Comparison of ENCODE assay signal across 12 cellular contexts in the genomic region with DNA sequence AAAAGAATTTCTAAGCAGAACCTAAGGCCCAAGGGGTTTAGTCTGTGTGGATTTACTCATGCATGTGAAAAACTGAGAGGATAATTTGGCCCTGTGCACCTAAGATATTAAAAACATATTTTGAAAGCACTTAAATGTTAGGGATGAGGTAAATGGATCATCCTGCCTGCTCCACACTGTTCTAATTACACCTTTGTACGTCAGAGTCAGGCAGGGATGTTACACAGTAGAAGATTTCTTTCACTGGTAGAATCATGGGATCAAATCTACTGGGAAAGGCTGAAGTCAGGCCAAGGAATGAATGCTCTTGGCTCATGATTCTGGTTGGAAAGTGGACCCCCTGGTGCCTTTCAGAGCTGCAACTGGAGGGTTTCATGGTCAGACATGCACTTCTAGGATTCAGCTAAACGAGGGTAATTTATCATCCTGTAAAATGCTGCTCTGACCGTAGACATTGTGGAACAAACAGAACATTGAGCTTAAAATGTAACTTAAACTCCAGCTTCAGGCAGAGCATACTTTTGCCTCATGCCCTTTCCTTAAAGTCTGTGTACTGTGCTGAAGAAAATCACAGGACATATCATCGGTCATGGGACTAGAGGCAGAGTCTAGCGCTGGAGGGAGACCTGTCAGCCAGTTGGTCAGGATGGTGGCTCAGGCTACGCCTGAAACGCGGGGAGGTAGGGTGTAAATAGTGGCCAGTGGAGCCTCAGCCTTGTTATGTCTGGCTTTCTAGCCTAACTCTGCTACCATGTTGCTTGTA. TPM values are rescaled to one million over a fixed set of nuclear protein-coding genes. Genes with fewer than 3 reads are reported as not detected.
A peak's percentile ranks its signal among the peaks of the same experiment; 100 is the strongest.
DNase-seq lines count a peak whose midpoint lies in the region; ATAC-seq and TF ChIP-seq lines count a peak whose summit lies in the region.
"Had no signal": no experiment of that assay in that cellular context is flagged by ENCODE, and none has a peak within 500 bp of the region (broad histone marks: within the 10 kb centered on the region; RNA-seq: fewer than 3 reads in every experiment).

No MANE protein-coding gene starts in this region.

- no peak overlapping the region for H3K27ac Mint-ChIP-seq in activated T-cell treated with anti-CD3 and anti-CD28 coated beads, Interleukin-2, amount 50 U/mL, for 24 hours
- no peak overlapping the region for H3K27ac Mint-ChIP-seq in activated naive CD4-positive, alpha-beta T cell treated with anti-CD3 and anti-CD28 coated beads, Interleukin-2, amount 50 U/mL, for 72 hours

- H3K4me1 ChIP-seq in body of pancreas (peaks cover 37% of the 10 kb centered on the region), subcutaneous abdominal adipose tissue (ENCODE audit: control insufficient read depth in 5 of 5, insufficient read depth in 5 of 5, low read length in 5 of 5) (peaks cover 5 to 53% (median 50%) of the 10 kb centered on the region in 5 donors)

- H3K36me3 Mint-ChIP-seq in activated T-cell treated with anti-CD3 and anti-CD28 coated beads, Interleukin-2, amount 50 U/mL, for 24 hours (ENCODE audit: low read depth): no peaks in the 10 kb centered on the region
- H3K36me3 Mint-ChIP-seq in activated naive CD4-positive, alpha-beta T cell treated with anti-CD3 and anti-CD28 coated beads, Interleukin-2, amount 50 U/mL, for 72 hours: no peaks in the 10 kb centered on the region

- H3K36me3 ChIP-seq in body of pancreas (replicated peaks in 1 of 2; ENCODE audit: insufficient read depth in 1 of 2, low read depth in 2 of 2) (no peaks in the 10 kb centered on the region), subcutaneous abdominal adipose tissue (ENCODE audit: control insufficient read depth in 5 of 5, insufficient read depth in 5 of 5, low read length in 5 of 5) (no peaks in the 10 kb centered on the region)
- H3K36me3 ChIP-seq: neutrophil had no signal

- no peak overlapping the region for H3K4me3 Mint-ChIP-seq in activated T-cell treated with anti-CD3 and anti-CD28 coated beads, Interleukin-2, amount 50 U/mL, for 24 hours

- in situ Hi-C loops in GM13976 (cut with MboI; ENCODE audit: low sequenced_read_pairs, unreplicated experiment): no loop called here

- WGBS in body of pancreas, 2 donors: 76 to 79% methylated on average over 8 of the region's 8 CpGs

- H3K4me3 ChIP-seq in body of pancreas (no peak overlapping the region), subcutaneous abdominal adipose tissue (ENCODE audit: low read depth in 1 of 5, low read length in 5 of 5) (peak overlapping the region in 1 of 5 donors; percentile 1)

- TF ChIP-seq CTCF in body of pancreas (IDR thresholded peaks at IDR 0.05): no peak
- TF ChIP-seq CTCF in GM13976 (IDR thresholded peaks at IDR 0.05; ENCODE audit: borderline replicate concordance, control extremely low read depth, extremely low read depth, insufficient read depth, missing control alignments): no peak

- intact Hi-C loops in body of pancreas (cut with DNase I): no loop called here

- H3K27me3 Mint-ChIP-seq in activated T-cell treated with anti-CD3 and anti-CD28 coated beads, Interleukin-2, amount 50 U/mL, for 24 hours: peaks cover 12% of the 10 kb centered on the region

- H3K27me3 ChIP-seq in body of pancreas: no peaks in the 10 kb centered on the region
- H3K27me3 ChIP-seq in subcutaneous abdominal adipose tissue (ENCODE audit: control insufficient read depth in 5 of 5, insufficient read depth in 4 of 5, low read length in 5 of 5): peaks cover 0 to 8% (median 0%) of the 10 kb centered on the region in 5 donors

- no peaks in the 10 kb centered on the region for H3K9me3 ChIP-seq in body of pancreas
- H3K9me3 ChIP-seq in subcutaneous abdominal adipose tissue (ENCODE audit: control insufficient read depth in 5 of 5, low read length in 5 of 5): no peaks in the 10 kb centered on the region
- H3K9me3 ChIP-seq: neutrophil had no signal

- ATAC-seq in body of pancreas: no peak
- no peak for ATAC-seq in activated naive CD4-positive, alpha-beta T cell treated with anti-CD3 and anti-CD28 coated beads, Interleukin-2, amount 50 U/mL, for 72 hours
- ATAC-seq: Panc1 had no signal

- no peaks in the 10 kb centered on the region for H3K4me1 Mint-ChIP-seq in activated T-cell treated with anti-CD3 and anti-CD28 coated beads, Interleukin-2, amount 50 U/mL, for 24 hours (ENCODE audit: low read depth)

- no peak for TF ChIP-seq POLR2A in body of pancreas (IDR thresholded peaks at IDR 0.05)

- DNase-seq in NCI-H1105 treated with DMSO at 0.1 percent for 48 hours (lab: John Stamatoyannopoulos, UW) (peak; percentile 10), body of pancreas (no peak), left kidney (ENCODE audit: low read depth, low spot score) (peak; percentile 56), NCI-H524 (lab: John Stamatoyannopoulos, UW) (no peak), GM13976 (ENCODE audit: low spot score) (no peak)
- DNase-seq in activated T-cell treated with anti-CD3 and anti-CD28 coated beads, Interleukin-2, amount 50 U/mL, for 24 hours: no peak
- no peak for DNase-seq in activated naive CD4-positive, alpha-beta T cell treated with anti-CD3 and anti-CD28 coated beads, Interleukin-2, amount 50 U/mL, for 72 hours (ENCODE audit: low spot score in 2 of 2)
- DNase-seq: activated T-cell treated with anti-CD3 and anti-CD28 coated beads, Interleukin-2, amount 50 U/mL, for 1 hour; NCI-H1436 had no signal

- no peaks in the 10 kb centered on the region for H3K9me3 Mint-ChIP-seq in activated T-cell treated with anti-CD3 and anti-CD28 coated beads, Interleukin-2, amount 50 U/mL, for 24 hours
- H3K9me3 Mint-ChIP-seq in activated naive CD4-positive, alpha-beta T cell treated with anti-CD3 and anti-CD28 coated beads, Interleukin-2, amount 50 U/mL, for 72 hours: no peaks in the 10 kb centered on the region

- H3K9ac ChIP-seq in subcutaneous abdominal adipose tissue (ENCODE audit: low read length in 5 of 5): no peak overlapping the region

- peak overlapping the region in 3 of 4 donors; percentile 11 to 75 (median 51) for H3K27ac ChIP-seq in body of pancreas
- H3K27ac ChIP-seq in subcutaneous abdominal adipose tissue (ENCODE audit: low read depth, low read length): peak overlapping the region; percentile 32
- H3K27ac ChIP-seq: neutrophil had no signal

RNA-seq across cellular contexts. Expression of a gene that starts 4.8 kb away (rescaled TPM):
- total RNA-seq in body of pancreas: 1 to 10 TPM; 3.9 to 4.6 TPM
- not detected for total RNA-seq in activated naive CD4-positive, alpha-beta T cell treated with anti-CD3 and anti-CD28 coated beads, Interleukin-2, amount 50 U/mL, for 72 hours

Comparison
In these comparisons a context has a peak if more than half of its experiments do, and no peak if none do; other contexts are left out.
1. DNase-seq: peak in NCI-H1105 treated with DMSO at 0.1 percent for 48 hours (single experiment) and left kidney (single experiment); none in body of pancreas (0 of 4), NCI-H524 (0 of 2), activated T-cell treated with anti-CD3 and anti-CD28 coated beads, Interleukin-2, amount 50 U/mL, for 24 hours (single experiment), GM13976 (single experiment) and activated naive CD4-positive, alpha-beta T cell treated with anti-CD3 and anti-CD28 coated beads, Interleukin-2, amount 50 U/mL, for 72 hours (0 of 2).
2. RNA of a gene that starts 4.8 kb away (total RNA-seq): 3.9 to 4.6 TPM in body of pancreas; not detected in activated naive CD4-positive, alpha-beta T cell treated with anti-CD3 and anti-CD28 coated beads, Interleukin-2, amount 50 U/mL, for 72 hours; every median in the first group is over 4 times any median in the second.